ENCODE assay signal across 26 cellular contexts in the genomic region with DNA sequence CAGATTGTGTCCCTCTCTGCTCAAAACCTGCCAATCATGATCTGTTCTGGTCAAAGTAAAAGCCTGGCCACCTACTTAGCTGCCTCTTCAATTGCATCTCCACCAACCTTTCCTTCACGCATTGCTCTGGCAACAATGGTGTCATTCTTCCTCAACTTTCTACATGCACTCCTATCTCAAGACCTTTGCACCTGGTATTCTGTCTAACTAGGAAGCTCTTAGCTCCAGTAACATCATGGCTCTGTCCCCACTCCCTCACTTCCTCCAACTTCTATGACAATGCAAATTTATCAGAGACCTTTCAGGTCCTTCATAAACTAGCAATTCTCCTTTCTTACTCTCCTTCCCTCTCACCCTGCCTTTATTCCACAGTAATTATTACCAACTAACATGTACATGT.
"Had no signal": no experiment of that assay in that cellular context is flagged by ENCODE, and none has a peak within 500 bp of the region (broad histone marks: within the 10 kb centered on the region; RNA-seq: fewer than 3 reads in every experiment).

No MANE protein-coding gene starts in this region.

- H3K36me3 ChIP-seq: esophagus squamous epithelium, gastrocnemius medialis, heart left ventricle, left lung, lower lobe of right lung had no signal

- H3K27me3 Mint-ChIP-seq: dendritic cell treated with granulocyte-macrophage colony-stimulating factor and Interleukin-4, amounts not matched to agents 40 ng/mL and 50 ng/mL, for 4 days; effector memory CD8-positive, alpha-beta T cell had no signal

- H3K27ac ChIP-seq: coronary artery, epithelial cell of prostate, esophagus squamous epithelium, gastrocnemius medialis, heart left ventricle, hepatocyte, left lung, lower lobe of right lung had no signal

- H3K9me3 ChIP-seq: esophagus squamous epithelium, gastrocnemius medialis, left lung, lower lobe of right lung had no signal

- H3K79me2 ChIP-seq: hepatocyte had no signal

- H3K36me3 Mint-ChIP-seq: immature natural killer cell had no signal

- H3K27ac Mint-ChIP-seq: dendritic cell treated with granulocyte-macrophage colony-stimulating factor and Interleukin-4, amounts not matched to agents 40 ng/mL and 50 ng/mL, for 4 days; effector memory CD8-positive, alpha-beta T cell; endodermal cell; immature natural killer cell; mesothelial cell of epicardium had no signal

- FAIRE-seq: colon, endometrium, kidney had no signal

- H3K4me2 ChIP-seq: hepatocyte had no signal

- H3K4me3 ChIP-seq: coronary artery, esophagus squamous epithelium, gastrocnemius medialis, heart left ventricle, hepatocyte, left lung, lower lobe of right lung had no signal

- H3K4me1 Mint-ChIP-seq: endodermal cell, immature natural killer cell had no signal

- H3K27me3 ChIP-seq: esophagus squamous epithelium, gastrocnemius medialis, heart left ventricle, hepatocyte, left lung had no signal

- DNase-seq: effector CD8-positive, alpha-beta T cell; effector memory CD8-positive, alpha-beta T cell; endodermal cell; erythroblast; esophagus squamous epithelium; foreskin fibroblast; foreskin melanocyte; gastrocnemius medialis; heart left ventricle; hypothalamus; immature natural killer cell; islet precursor cell; kidney; kidney glomerular epithelial cell; left lung; left ventricle myocardium superior; lower lobe of right lung; mesenchymal stem cell had no signal

- H3K4me1 ChIP-seq: esophagus squamous epithelium, gastrocnemius medialis, heart left ventricle, left lung, lower lobe of right lung had no signal

- H3K4me3 Mint-ChIP-seq: dendritic cell treated with granulocyte-macrophage colony-stimulating factor and Interleukin-4, amounts not matched to agents 40 ng/mL and 50 ng/mL, for 4 days; effector memory CD8-positive, alpha-beta T cell; endodermal cell; immature natural killer cell; mesothelial cell of epicardium had no signal

- ATAC-seq: effector memory CD8-positive, alpha-beta T cell; esophagus mucosa; gastrocnemius medialis; heart left ventricle; left lung; left ventricle myocardium superior; lower lobe of right lung had no signal

- H2AFZ ChIP-seq: hepatocyte had no signal
